In the genomic region with DNA sequence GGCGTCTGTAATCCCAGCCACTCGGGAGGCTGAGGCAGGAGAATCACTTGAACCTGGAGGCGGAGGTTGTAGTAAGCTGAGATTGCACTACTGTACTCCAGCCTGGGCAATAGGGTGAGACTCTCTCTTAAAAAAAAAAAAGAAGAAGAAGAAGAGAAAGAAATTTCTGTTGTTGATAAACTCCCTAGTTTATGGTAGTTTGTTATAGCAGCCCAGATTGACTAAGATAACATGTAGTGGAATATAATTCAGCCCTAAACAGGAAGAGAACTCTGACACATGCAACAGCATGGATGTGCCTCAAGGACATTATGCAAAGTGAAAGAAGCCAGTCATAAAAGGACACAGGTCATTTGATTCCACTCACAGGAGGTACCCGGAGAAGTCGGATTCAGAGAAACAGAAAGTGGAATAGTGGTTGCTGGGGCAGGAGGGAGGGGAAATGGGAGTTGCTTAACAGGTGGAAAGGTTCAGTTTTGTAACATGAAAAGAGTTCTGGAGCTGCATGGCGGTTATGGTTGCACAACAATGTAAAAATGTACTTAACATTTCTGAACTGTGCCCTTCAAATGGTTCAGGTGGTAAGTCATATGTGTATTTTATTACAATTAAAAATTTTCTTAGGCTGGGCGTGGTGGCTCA, we compare ENCODE assay signal across 1 cellular context.
TF ChIP-seq lines count a peak whose summit lies in the region.

No MANE protein-coding gene starts in this region.

TF ChIP-seq in HepG2, 621 proteins besides CTCF, POLR2A, EP300 and RAD21 (continued from another document and continues in another):
- peak; percentile 50 for TF ChIP-seq YY1 (IDR thresholded peaks at IDR 0.05; ENCODE audit: insufficient read depth, insufficient replicate concordance, low read depth, low read length)
- TF ChIP-seq TCF7 (IDR thresholded peaks at IDR 0.05; ENCODE audit: low read depth): peak; percentile 67; the same call in 1 of the 2 replicates
- TF ChIP-seq SP5 (CRISPR knock-in tag; IDR thresholded peaks at IDR 0.05; ENCODE audit: borderline replicate concordance, low read depth): peak; percentile 89; the same call in 1 of the 2 replicates
- TF ChIP-seq KLF16 (CRISPR knock-in tag; IDR thresholded peaks at IDR 0.05): peak in 1 of 2 experiments; percentile 89; a peak in 2 of 4 replicates
- TF ChIP-seq NCOR1 (IDR thresholded peaks at IDR 0.05; ENCODE audit: borderline replicate concordance, low read length): peak; percentile 94
- TF ChIP-seq, protein P1, sequence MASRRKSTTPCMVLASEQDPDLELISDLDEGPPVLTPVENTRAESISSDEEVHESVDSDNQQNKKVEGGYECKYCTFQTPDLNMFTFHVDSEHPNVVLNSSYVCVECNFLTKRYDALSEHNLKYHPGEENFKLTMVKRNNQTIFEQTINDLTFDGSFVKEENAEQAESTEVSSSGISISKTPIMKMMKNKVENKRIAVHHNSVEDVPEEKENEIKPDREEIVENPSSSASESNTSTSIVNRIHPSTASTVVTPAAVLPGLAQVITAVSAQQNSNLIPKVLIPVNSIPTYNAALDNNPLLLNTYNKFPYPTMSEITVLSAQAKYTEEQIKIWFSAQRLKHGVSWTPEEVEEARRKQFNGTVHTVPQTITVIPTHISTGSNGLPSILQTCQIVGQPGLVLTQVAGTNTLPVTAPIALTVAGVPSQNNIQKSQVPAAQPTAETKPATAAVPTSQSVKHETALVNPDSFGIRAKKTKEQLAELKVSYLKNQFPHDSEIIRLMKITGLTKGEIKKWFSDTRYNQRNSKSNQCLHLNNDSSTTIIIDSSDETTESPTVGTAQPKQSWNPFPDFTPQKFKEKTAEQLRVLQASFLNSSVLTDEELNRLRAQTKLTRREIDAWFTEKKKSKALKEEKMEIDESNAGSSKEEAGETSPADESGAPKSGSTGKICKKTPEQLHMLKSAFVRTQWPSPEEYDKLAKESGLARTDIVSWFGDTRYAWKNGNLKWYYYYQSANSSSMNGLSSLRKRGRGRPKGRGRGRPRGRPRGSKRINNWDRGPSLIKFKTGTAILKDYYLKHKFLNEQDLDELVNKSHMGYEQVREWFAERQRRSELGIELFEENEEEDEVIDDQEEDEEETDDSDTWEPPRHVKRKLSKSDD (CRISPR knock-in tag; IDR thresholded peaks at IDR 0.05; ENCODE audit: low read depth): peak; percentile 71; the same call in 1 of the 2 replicates
- peak; percentile 80; the same call in 1 of the 2 replicates for TF ChIP-seq RFXANK (CRISPR knock-in tag; IDR thresholded peaks at IDR 0.05)
- 0 out of 2 replicates have a peak, but pooled peaks have one; percentile 25 for TF ChIP-seq HHEX (CRISPR knock-in tag; IDR thresholded peaks at IDR 0.05)
- TF ChIP-seq CBX1 (IDR thresholded peaks at IDR 0.05; ENCODE audit: low read depth): peak; percentile 7
- TF ChIP-seq ZFP36 (IDR thresholded peaks at IDR 0.05; ENCODE audit: borderline replicate concordance, low read depth, low read length, partially characterized antibody): peak; percentile 44
- peak; percentile 23; the same call in 1 of the 2 replicates for TF ChIP-seq THYN1 (CRISPR knock-in tag; IDR thresholded peaks at IDR 0.05; ENCODE audit: borderline replicate concordance, low read depth)
- TF ChIP-seq ZSCAN29 (CRISPR knock-in tag; conservative IDR thresholded peaks at IDR 0.05): peak; percentile 91
- TF ChIP-seq, protein P2, sequence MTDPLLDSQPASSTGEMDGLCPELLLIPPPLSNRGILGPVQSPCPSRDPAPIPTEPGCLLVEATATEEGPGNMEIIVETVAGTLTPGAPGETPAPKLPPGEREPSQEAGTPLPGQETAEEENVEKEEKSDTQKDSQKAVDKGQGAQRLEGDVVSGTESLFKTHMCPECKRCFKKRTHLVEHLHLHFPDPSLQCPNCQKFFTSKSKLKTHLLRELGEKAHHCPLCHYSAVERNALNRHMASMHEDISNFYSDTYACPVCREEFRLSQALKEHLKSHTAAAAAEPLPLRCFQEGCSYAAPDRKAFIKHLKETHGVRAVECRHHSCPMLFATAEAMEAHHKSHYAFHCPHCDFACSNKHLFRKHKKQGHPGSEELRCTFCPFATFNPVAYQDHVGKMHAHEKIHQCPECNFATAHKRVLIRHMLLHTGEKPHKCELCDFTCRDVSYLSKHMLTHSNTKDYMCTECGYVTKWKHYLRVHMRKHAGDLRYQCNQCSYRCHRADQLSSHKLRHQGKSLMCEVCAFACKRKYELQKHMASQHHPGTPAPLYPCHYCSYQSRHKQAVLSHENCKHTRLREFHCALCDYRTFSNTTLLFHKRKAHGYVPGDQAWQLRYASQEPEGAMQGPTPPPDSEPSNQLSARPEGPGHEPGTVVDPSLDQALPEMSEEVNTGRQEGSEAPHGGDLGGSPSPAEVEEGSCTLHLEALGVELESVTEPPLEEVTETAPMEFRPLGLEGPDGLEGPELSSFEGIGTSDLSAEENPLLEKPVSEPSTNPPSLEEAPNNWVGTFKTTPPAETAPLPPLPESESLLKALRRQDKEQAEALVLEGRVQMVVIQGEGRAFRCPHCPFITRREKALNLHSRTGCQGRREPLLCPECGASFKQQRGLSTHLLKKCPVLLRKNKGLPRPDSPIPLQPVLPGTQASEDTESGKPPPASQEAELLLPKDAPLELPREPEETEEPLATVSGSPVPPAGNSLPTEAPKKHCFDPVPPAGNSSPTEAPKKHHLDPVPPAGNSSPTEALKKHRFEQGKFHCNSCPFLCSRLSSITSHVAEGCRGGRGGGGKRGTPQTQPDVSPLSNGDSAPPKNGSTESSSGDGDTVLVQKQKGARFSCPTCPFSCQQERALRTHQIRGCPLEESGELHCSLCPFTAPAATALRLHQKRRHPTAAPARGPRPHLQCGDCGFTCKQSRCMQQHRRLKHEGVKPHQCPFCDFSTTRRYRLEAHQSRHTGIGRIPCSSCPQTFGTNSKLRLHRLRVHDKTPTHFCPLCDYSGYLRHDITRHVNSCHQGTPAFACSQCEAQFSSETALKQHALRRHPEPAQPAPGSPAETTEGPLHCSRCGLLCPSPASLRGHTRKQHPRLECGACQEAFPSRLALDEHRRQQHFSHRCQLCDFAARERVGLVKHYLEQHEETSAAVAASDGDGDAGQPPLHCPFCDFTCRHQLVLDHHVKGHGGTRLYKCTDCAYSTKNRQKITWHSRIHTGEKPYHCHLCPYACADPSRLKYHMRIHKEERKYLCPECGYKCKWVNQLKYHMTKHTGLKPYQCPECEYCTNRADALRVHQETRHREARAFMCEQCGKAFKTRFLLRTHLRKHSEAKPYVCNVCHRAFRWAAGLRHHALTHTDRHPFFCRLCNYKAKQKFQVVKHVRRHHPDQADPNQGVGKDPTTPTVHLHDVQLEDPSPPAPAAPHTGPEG (CRISPR knock-in tag; IDR thresholded peaks at IDR 0.05): peak; percentile 42; the same call in 1 of the 2 replicates
- TF ChIP-seq, protein P3, sequence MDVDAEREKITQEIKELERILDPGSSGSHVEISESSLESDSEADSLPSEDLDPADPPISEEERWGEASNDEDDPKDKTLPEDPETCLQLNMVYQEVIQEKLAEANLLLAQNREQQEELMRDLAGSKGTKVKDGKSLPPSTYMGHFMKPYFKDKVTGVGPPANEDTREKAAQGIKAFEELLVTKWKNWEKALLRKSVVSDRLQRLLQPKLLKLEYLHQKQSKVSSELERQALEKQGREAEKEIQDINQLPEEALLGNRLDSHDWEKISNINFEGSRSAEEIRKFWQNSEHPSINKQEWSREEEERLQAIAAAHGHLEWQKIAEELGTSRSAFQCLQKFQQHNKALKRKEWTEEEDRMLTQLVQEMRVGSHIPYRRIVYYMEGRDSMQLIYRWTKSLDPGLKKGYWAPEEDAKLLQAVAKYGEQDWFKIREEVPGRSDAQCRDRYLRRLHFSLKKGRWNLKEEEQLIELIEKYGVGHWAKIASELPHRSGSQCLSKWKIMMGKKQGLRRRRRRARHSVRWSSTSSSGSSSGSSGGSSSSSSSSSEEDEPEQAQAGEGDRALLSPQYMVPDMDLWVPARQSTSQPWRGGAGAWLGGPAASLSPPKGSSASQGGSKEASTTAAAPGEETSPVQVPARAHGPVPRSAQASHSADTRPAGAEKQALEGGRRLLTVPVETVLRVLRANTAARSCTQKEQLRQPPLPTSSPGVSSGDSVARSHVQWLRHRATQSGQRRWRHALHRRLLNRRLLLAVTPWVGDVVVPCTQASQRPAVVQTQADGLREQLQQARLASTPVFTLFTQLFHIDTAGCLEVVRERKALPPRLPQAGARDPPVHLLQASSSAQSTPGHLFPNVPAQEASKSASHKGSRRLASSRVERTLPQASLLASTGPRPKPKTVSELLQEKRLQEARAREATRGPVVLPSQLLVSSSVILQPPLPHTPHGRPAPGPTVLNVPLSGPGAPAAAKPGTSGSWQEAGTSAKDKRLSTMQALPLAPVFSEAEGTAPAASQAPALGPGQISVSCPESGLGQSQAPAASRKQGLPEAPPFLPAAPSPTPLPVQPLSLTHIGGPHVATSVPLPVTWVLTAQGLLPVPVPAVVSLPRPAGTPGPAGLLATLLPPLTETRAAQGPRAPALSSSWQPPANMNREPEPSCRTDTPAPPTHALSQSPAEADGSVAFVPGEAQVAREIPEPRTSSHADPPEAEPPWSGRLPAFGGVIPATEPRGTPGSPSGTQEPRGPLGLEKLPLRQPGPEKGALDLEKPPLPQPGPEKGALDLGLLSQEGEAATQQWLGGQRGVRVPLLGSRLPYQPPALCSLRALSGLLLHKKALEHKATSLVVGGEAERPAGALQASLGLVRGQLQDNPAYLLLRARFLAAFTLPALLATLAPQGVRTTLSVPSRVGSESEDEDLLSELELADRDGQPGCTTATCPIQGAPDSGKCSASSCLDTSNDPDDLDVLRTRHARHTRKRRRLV (CRISPR knock-in tag; IDR thresholded peaks at IDR 0.05): 0 out of 2 replicates have a peak, but pooled peaks have one; percentile 71
- TF ChIP-seq TBX2 (CRISPR knock-in tag; IDR thresholded peaks at IDR 0.05; ENCODE audit: borderline replicate concordance): peak; percentile 74
- TF ChIP-seq ZNF281 (CRISPR knock-in tag; IDR thresholded peaks at IDR 0.05; ENCODE audit: borderline replicate concordance): peak; percentile 29; the same call in 1 of the 2 replicates
- 0 out of 2 replicates have a peak, but pooled peaks have one; percentile 27 for TF ChIP-seq ZNF777 (CRISPR knock-in tag; IDR thresholded peaks at IDR 0.05)
- TF ChIP-seq NAIF1 (CRISPR knock-in tag; IDR thresholded peaks at IDR 0.05; ENCODE audit: borderline replicate concordance): peak; percentile 24; the same call in 1 of the 2 replicates
- peak; percentile 56; the same call in 1 of the 2 replicates for TF ChIP-seq ZNF460 (CRISPR knock-in tag; IDR thresholded peaks at IDR 0.05; ENCODE audit: borderline replicate concordance)
- TF ChIP-seq MYC (CRISPR knock-in tag; IDR thresholded peaks at IDR 0.05; ENCODE audit: borderline replicate concordance): peak; percentile 8; the same call in 1 of the 2 replicates
- no peak for TF ChIP-seq SMAD9 (CRISPR knock-in tag; IDR thresholded peaks at IDR 0.05)
- no peak for TF ChIP-seq ZNF350 (CRISPR knock-in tag; IDR thresholded peaks at IDR 0.05; ENCODE audit: borderline replicate concordance, low read depth)
- no peak for TF ChIP-seq ZNF782 (CRISPR knock-in tag; IDR thresholded peaks at IDR 0.05; ENCODE audit: borderline replicate concordance)
- TF ChIP-seq KAT8 (CRISPR knock-in tag; IDR thresholded peaks at IDR 0.05): peak; percentile 86
- peak; percentile 68; the same call in 1 of the 2 replicates for TF ChIP-seq ZFP37 (CRISPR knock-in tag; IDR thresholded peaks at IDR 0.05; ENCODE audit: borderline replicate concordance)
- no peak for TF ChIP-seq SRSF1 (optimal IDR thresholded peaks at IDR 0.05; ENCODE audit: low read depth, low read length)
- peak; percentile 99 for TF ChIP-seq CEBPG (CRISPR knock-in tag; IDR thresholded peaks at IDR 0.05)
- TF ChIP-seq ZNF775 (CRISPR knock-in tag; IDR thresholded peaks at IDR 0.05; ENCODE audit: borderline replicate concordance): no peak
- no peak; the same call in 1 of the 2 replicates for TF ChIP-seq ETV6 (CRISPR knock-in tag; conservative IDR thresholded peaks at IDR 0.05)
- peak; percentile 66; the same call in 1 of the 2 replicates for TF ChIP-seq ARID4A (CRISPR knock-in tag; IDR thresholded peaks at IDR 0.05; ENCODE audit: borderline replicate concordance)
- TF ChIP-seq ZMYM2 (CRISPR knock-in tag; IDR thresholded peaks at IDR 0.05): peak; percentile 93
- 0 out of 2 replicates have a peak, but pooled peaks have one; percentile 6 for TF ChIP-seq ZNF136 (CRISPR knock-in tag; IDR thresholded peaks at IDR 0.05; ENCODE audit: low read depth)
- TF ChIP-seq ZNF292 (CRISPR knock-in tag; IDR thresholded peaks at IDR 0.05; ENCODE audit: borderline replicate concordance, low read depth): peak; percentile 56; the same call in 1 of the 2 replicates
